Comparison of ENCODE assay signal across 12 cellular contexts in the genomic region with DNA sequence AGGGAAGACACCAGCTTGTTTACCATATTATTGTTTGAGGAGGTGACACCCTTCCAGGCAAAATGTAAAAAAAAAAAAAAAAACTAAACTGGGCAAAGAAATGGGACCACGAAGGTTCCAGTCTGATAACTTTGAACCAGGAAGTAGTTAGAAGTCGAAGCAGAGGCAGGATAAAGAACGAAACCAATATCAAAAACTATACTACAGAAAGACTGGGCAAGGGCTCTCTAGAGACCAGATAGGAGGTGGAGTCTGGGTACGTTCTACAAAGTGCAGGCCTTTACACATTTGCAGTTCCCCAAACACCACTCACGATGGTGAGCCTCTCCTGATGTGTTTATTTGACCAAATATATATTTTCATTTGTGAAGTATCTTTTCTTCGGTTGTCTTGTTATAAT.
DNase-seq lines count a peak whose midpoint lies in the region; ATAC-seq and TF ChIP-seq lines count a peak whose summit lies in the region.
"Had no signal": no experiment of that assay in that cellular context is flagged by ENCODE, and none has a peak within 500 bp of the region (broad histone marks: within the 10 kb centered on the region; RNA-seq: fewer than 3 reads in every experiment).

No MANE protein-coding gene starts in this region.

- TF ChIP-seq CTCF in chondrocyte (IDR thresholded peaks at IDR 0.05), result no peak

- no peaks in the 10 kb centered on the region for H3K9me3 Mint-ChIP-seq in chondrocyte (ENCODE audit: low read depth)

- in situ Hi-C loops in KBM-7 (cut with MboI; ENCODE audit: low pct_unique_long_range_greater_than_20kb, low sequenced_read_pairs), result no loop called here

- no peaks in the 10 kb centered on the region for H3K27me3 Mint-ChIP-seq in chondrocyte (ENCODE audit: low read depth)
- H3K27me3 Mint-ChIP-seq: activated CD4-positive, alpha-beta T cell treated with anti-CD3 and anti-CD28 coated beads for 36 hours had no signal

- no peak for DNase-seq in stimulated activated CD4-positive, alpha-beta T cell treated with anti-CD3 and anti-CD28 coated beads, Interleukin-12 subunit alpha, Interleukin-12 subunit beta, amount 100 ng/mL, for 4 hours
- DNase-seq in KBM-7 (no peak), chondrocyte (ENCODE audit: low spot score) (no peak)
- DNase-seq in effector CD8-positive, alpha-beta T cell (lab: John Stamatoyannopoulos, UW), result no peak
- DNase-seq: activated CD4-positive, alpha-beta T cell treated with anti-CD3 and anti-CD28 coated beads for 36 hours; activated naive CD4-positive, alpha-beta T cell treated with anti-CD3 and anti-CD28 coated beads, Interleukin-2, amount 50 U/mL, for 16 hours; NCI-H510A; small intestine had no signal

- no peaks in the 10 kb centered on the region for H3K4me1 Mint-ChIP-seq in chondrocyte (ENCODE audit: low read depth)

- ATAC-seq in GM18499 (IDR thresholded peaks at IDR 0.05; ENCODE audit: insufficient read depth, unreplicated experiment) (peak; percentile 90), GM21360 (IDR thresholded peaks at IDR 0.05; ENCODE audit: unreplicated experiment) (peak; percentile 93), HG02943 (IDR thresholded peaks at IDR 0.05; ENCODE audit: low read depth, unreplicated experiment) (peak; percentile 95), HG03571 (IDR thresholded peaks at IDR 0.05; ENCODE audit: unreplicated experiment) (peak; percentile 95)
- ATAC-seq: activated CD4-positive, alpha-beta T cell treated with anti-CD3 and anti-CD28 coated beads for 36 hours had no signal

- H3K4me3 Mint-ChIP-seq in chondrocyte (ENCODE audit: unreplicated experiment), result no peak overlapping the region
- H3K4me3 Mint-ChIP-seq: activated CD4-positive, alpha-beta T cell treated with anti-CD3 and anti-CD28 coated beads for 36 hours had no signal

- no peak overlapping the region for H3K27ac Mint-ChIP-seq in chondrocyte (ENCODE audit: unreplicated experiment)
- H3K27ac Mint-ChIP-seq: activated CD4-positive, alpha-beta T cell treated with anti-CD3 and anti-CD28 coated beads for 36 hours had no signal

- peaks cover 2% of the 10 kb centered on the region for H3K36me3 Mint-ChIP-seq in chondrocyte (ENCODE audit: low read depth)
